Comparison of ENCODE assay signal across 1 cellular context in genomic region chr1:32749726-32750224, GRCh38.
TF ChIP-seq lines count a peak whose summit lies in the region.

No MANE protein-coding gene starts in this region.

TF ChIP-seq in K562, 482 proteins besides CTCF, POLR2A, EP300 and RAD21:
- TF ChIP-seq YBX1 (IDR thresholded peaks at IDR 0.05) (no peak), RUNX1 (IDR thresholded peaks at IDR 0.05; ENCODE audit: low read depth) (no peak), TGIF2 (CRISPR knock-in tag; IDR thresholded peaks at IDR 0.05) (no peak), FUS (optimal IDR thresholded peaks at IDR 0.05; ENCODE audit: low read depth, low read length) (no peak), THRAP3 (IDR thresholded peaks at IDR 0.05; ENCODE audit: borderline replicate concordance) (no peak), MCM7 (IDR thresholded peaks at IDR 0.05) (no peak), ZNF232 (CRISPR knock-in tag; IDR thresholded peaks at IDR 0.05) (no peak), COPS2 (conservative IDR thresholded peaks at IDR 0.05) (no peak), PTBP1 (IDR thresholded peaks at IDR 0.05; ENCODE audit: low read depth, low read length) (no peak)
- TF ChIP-seq, protein P1, sequence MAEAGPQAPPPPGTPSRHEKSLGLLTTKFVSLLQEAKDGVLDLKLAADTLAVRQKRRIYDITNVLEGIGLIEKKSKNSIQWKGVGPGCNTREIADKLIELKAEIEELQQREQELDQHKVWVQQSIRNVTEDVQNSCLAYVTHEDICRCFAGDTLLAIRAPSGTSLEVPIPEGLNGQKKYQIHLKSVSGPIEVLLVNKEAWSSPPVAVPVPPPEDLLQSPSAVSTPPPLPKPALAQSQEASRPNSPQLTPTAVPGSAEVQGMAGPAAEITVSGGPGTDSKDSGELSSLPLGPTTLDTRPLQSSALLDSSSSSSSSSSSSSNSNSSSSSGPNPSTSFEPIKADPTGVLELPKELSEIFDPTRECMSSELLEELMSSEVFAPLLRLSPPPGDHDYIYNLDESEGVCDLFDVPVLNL (CRISPR knock-in tag; IDR thresholded peaks at IDR 0.05; ENCODE audit: low read depth), result no peak
